Comparison of ENCODE assay signal across 1 cellular context in the genomic region with DNA sequence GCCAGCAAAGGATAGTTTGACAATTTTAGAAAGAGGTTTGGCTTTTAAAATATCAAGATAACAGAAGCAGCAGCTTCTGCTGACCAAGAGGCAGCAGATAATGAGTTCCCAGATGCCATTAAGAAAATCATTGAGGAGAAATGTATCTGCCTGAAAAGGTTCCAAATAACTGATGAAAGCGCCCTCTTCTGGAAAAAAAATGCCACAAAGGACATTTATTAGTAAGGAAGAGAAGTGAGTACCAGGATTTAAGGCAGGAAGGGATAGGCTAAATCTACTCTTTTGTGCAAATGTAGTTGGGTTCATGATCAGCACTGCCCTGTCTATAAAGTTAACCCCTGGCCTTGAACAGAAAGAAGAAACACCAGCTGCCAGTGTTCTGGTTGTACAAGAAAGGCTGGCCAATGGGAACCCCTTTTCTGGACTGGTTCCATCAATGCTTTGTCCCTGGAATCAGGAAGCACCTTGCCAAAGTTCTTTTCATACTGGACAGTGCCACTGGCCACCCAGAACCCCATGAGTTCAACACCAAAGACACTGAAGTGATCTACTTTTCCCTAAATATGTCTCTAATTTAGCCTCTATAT.
TF ChIP-seq lines count a peak whose summit lies in the region.

No MANE protein-coding gene starts in this region.

TF ChIP-seq in K562, 482 proteins besides CTCF, POLR2A, EP300 and RAD21:
- TF ChIP-seq ZKSCAN8 (CRISPR knock-in tag; IDR thresholded peaks at IDR 0.05) (no peak), KLF13 (tag; IDR thresholded peaks at IDR 0.05; ENCODE audit: borderline replicate concordance, low read depth) (no peak), ZNF263 (CRISPR knock-in tag; IDR thresholded peaks at IDR 0.05; ENCODE audit: borderline replicate concordance) (no peak), FOXA3 (CRISPR knock-in tag; conservative IDR thresholded peaks at IDR 0.05 in 1 of 2, IDR thresholded peaks at IDR 0.05 in 1 of 2) (no peak), HSF4 (CRISPR knock-in tag; IDR thresholded peaks at IDR 0.05; ENCODE audit: borderline replicate concordance) (no peak), JUN (IDR thresholded peaks at IDR 0.05; ENCODE audit: borderline replicate concordance, low read depth, low read length) (no peak), JUN (CRISPR knock-in tag; IDR thresholded peaks at IDR 0.05; ENCODE audit: borderline replicate concordance) (no peak), ZNF282 (CRISPR knock-in tag; IDR thresholded peaks at IDR 0.05) (no peak)
- TF ChIP-seq, protein P1, sequence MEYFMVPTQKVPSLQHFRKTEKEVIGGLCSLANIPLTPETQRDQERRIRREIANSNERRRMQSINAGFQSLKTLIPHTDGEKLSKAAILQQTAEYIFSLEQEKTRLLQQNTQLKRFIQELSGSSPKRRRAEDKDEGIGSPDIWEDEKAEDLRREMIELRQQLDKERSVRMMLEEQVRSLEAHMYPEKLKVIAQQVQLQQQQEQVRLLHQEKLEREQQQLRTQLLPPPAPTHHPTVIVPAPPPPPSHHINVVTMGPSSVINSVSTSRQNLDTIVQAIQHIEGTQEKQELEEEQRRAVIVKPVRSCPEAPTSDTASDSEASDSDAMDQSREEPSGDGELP (CRISPR knock-in tag; IDR thresholded peaks at IDR 0.05; ENCODE audit: borderline replicate concordance), result no peak
